Comparison of ENCODE assay signal across 19 cellular contexts in genomic region chr4:179709961-179710624, GRCh38.
DNase-seq lines count a peak whose midpoint lies in the region; ATAC-seq and TF ChIP-seq lines count a peak whose summit lies in the region.
"Had no signal": no experiment of that assay in that cellular context is flagged by ENCODE, and none has a peak within 500 bp of the region (broad histone marks: within the 10 kb centered on the region; RNA-seq: fewer than 3 reads in every experiment).

No MANE protein-coding gene starts in this region.

- no peak overlapping the region for H3K56ac ChIP-seq in H9 (ENCODE audit: insufficient read length, low read depth, low read length)

- H3K9ac ChIP-seq in H9 (ENCODE audit: extremely low read depth, insufficient read length, low read length): no peak overlapping the region

- H2BK5ac ChIP-seq in H9 (ENCODE audit: insufficient read length, low read length): no peak overlapping the region

- no peaks in the 10 kb centered on the region for H3K79me2 ChIP-seq in H9 (ENCODE audit: insufficient read depth, low read length)

- DNase-seq in DMS153 treated with DMSO at 0.1 percent for 48 hours (lab: John Stamatoyannopoulos, UW; ENCODE audit: unreplicated experiment) (peak; percentile 49), H9 (peak; percentile 50), NCI-H510A treated with DMSO at 0.1 percent for 48 hours (lab: John Stamatoyannopoulos, UW) (peak; percentile 72), iPS DF 4.7 (ENCODE audit: extremely low read depth, low spot score) (peak; percentile 38), DMS 273 (lab: John Stamatoyannopoulos, UW; ENCODE audit: unreplicated experiment) (no peak)
- no peak for DNase-seq in effector CD4-positive, alpha-beta T cell
- DNase-seq in stimulated activated naive CD4-positive, alpha-beta T cell (lab: John Stamatoyannopoulos, UW): no peak
- DNase-seq: ACHN; CD4-positive, alpha-beta T cell; EL; NCI-H1930; NCI-H2227 treated with DMSO at 0.1 percent for 48 hours; NCI-H526 treated with DMSO at 0.1 percent for 48 hours; RPMI8226; SW 1271 had no signal

- H3K4me1 Mint-ChIP-seq in H9: peaks cover 6 to 16% of the 10 kb centered on the region in 2 experiments
- H3K4me1 Mint-ChIP-seq: B cell had no signal

- H3K14ac ChIP-seq in H9 (ENCODE audit: insufficient read depth, low read length): no peak overlapping the region

- peak overlapping the region in 1 of 3 experiments; percentile 65; a peak in 1 of 7 replicates for H3K27ac Mint-ChIP-seq in H9
- H3K27ac Mint-ChIP-seq: B cell; CD4-positive, alpha-beta T cell had no signal

- no peaks in the 10 kb centered on the region for H3K27me3 ChIP-seq in H9 (ENCODE audit: insufficient read depth, low read length)
- H3K27me3 ChIP-seq: SJSA1 had no signal

- WGBS in H9 (ENCODE audit: extremely low coverage, insufficient read length, low lambda C conversion rate): no CpG with 5 or more reads among the region's 4 CpGs

- H2BK20ac ChIP-seq in H9 (ENCODE audit: low read depth, low read length, poor library complexity, severe bottlenecking): no peak overlapping the region

- no peak overlapping the region for H4K91ac ChIP-seq in H9 (ENCODE audit: insufficient read length, low read depth, low read length)

- no peak overlapping the region for H4K8ac ChIP-seq in H9 (replicated peaks; ENCODE audit: insufficient read length, low read depth, low read length)

- H3K36me3 Mint-ChIP-seq in H9 (ENCODE audit: insufficient read depth in 1 of 3, low read depth in 3 of 3): peaks cover 0 to 8% (median 0%) of the 10 kb centered on the region in 3 experiments; a peak in 4 of 7 replicates

- H4K20me1 ChIP-seq in H9 (ENCODE audit: control insufficient read depth, insufficient read depth, insufficient read length): no peaks in the 10 kb centered on the region

- no peak overlapping the region for H3K23ac ChIP-seq in H9 (ENCODE audit: insufficient read length, low read depth, low read length)

- H2AK5ac ChIP-seq in H9 (ENCODE audit: insufficient read length, low read length): no peak overlapping the region

- H3K4me2 ChIP-seq in H9 (ENCODE audit: insufficient read depth, insufficient read length, low read length): no peak overlapping the region

- no peak overlapping the region for H4K5ac ChIP-seq in H9 (ENCODE audit: insufficient read length, low read depth, low read length)

- no peaks in the 10 kb centered on the region for H3K23me2 ChIP-seq in H9 (ENCODE audit: insufficient read length, low read depth, low read length, poor library complexity, severe bottlenecking)

- H2BK15ac ChIP-seq in H9 (ENCODE audit: low read depth, low read length): no peak overlapping the region

- no peaks in the 10 kb centered on the region for H3K4me1 ChIP-seq in H9 (ENCODE audit: insufficient read depth, low read length)
- H3K4me1 ChIP-seq: SJSA1 had no signal

- no peaks in the 10 kb centered on the region for H3K9me3 ChIP-seq in H9 (ENCODE audit: control insufficient read depth, low read depth, low read length)
- H3K9me3 ChIP-seq: SJSA1 had no signal

- no peak for ATAC-seq in HG02885 (IDR thresholded peaks at IDR 0.05; ENCODE audit: poor library complexity, unreplicated experiment)
- ATAC-seq: K562 had no signal

- no peak overlapping the region for H3T11ph ChIP-seq in H9 (ENCODE audit: low read length)

- no peak overlapping the region for H2BK12ac ChIP-seq in H9 (ENCODE audit: insufficient read length, low read depth, low read length)

- H3K27ac ChIP-seq in H9 (ENCODE audit: insufficient read length, low read depth, low read length): no peak overlapping the region
- H3K27ac ChIP-seq: SJSA1 had no signal

- peaks cover 7% of the 10 kb centered on the region for H3K27me3 Mint-ChIP-seq in H9 (ENCODE audit: low read depth)
- H3K27me3 Mint-ChIP-seq: B cell; CD4-positive, alpha-beta T cell had no signal

- H3K4me3 Mint-ChIP-seq in H9: no peak overlapping the region
- H3K4me3 Mint-ChIP-seq: B cell; CD4-positive, alpha-beta T cell had no signal

- H2BK120ac ChIP-seq in H9 (ENCODE audit: low read depth, low read length, poor library complexity, severe bottlenecking): no peak overlapping the region

- H3K4ac ChIP-seq in H9 (ENCODE audit: low read depth, low read length): no peak overlapping the region

- H2AFZ ChIP-seq in H9 (ENCODE audit: low read length): no peak overlapping the region

- peaks cover 6 to 9% of the 10 kb centered on the region in 2 experiments; a peak in 4 of 5 replicates for H3K9me3 Mint-ChIP-seq in H9

- no peak for TF ChIP-seq CTCF in H9 (conservative IDR thresholded peaks at IDR 0.05)

- no peaks in the 10 kb centered on the region for H3K79me1 ChIP-seq in H9 (ENCODE audit: insufficient read depth, low read depth, low read length, poor library complexity, severe bottlenecking)

- H3K18ac ChIP-seq in H9 (ENCODE audit: insufficient read length, low read depth, low read length): no peak overlapping the region

Comparison
In these comparisons a context has a peak if more than half of its experiments do, and no peak if none do; other contexts are left out.
1. DNase-seq: peak in DMS153 treated with DMSO at 0.1 percent for 48 hours (single experiment), H9 (single experiment), NCI-H510A treated with DMSO at 0.1 percent for 48 hours (single experiment) and iPS DF 4.7 (single experiment); none in effector CD4-positive, alpha-beta T cell (single experiment), DMS 273 (single experiment) and stimulated activated naive CD4-positive, alpha-beta T cell (0 of 6).